ENCODE assay signal across 21 cellular contexts in genomic region chr1:160025314-160025713, GRCh38. TPM values are rescaled to one million over a fixed set of nuclear protein-coding genes. Genes with fewer than 3 reads are reported as not detected.
DNase-seq lines count a peak whose midpoint lies in the region; ATAC-seq and TF ChIP-seq lines count a peak whose summit lies in the region.
"Had no signal": no experiment of that assay in that cellular context is flagged by ENCODE, and none has a peak within 500 bp of the region (broad histone marks: within the 10 kb centered on the region; RNA-seq: fewer than 3 reads in every experiment).

No MANE protein-coding gene starts in this region.

- no peak for TF ChIP-seq CTCF in neural crest cell (conservative IDR thresholded peaks at IDR 0.05)

- H3K4me1 Mint-ChIP-seq in neural crest cell: peaks cover 30% of the 10 kb centered on the region

- no peaks in the 10 kb centered on the region for H3K9me3 Mint-ChIP-seq in neural crest cell
- H3K9me3 Mint-ChIP-seq: CD14-positive monocyte; CD4-positive, alpha-beta memory T cell; HFFc6 had no signal

- no peaks in the 10 kb centered on the region for H3K36me3 Mint-ChIP-seq in neural crest cell (ENCODE audit: low read depth)

- intact Hi-C loops in left ventricle myocardium superior (cut with micrococcal nuclease): no loop called here

- DNase-seq in NCI-H69 (lab: John Stamatoyannopoulos, UW) (peak; percentile 48), left lobe of liver (ENCODE audit: low spot score) (no peak), neural crest cell (ENCODE audit: low read depth, low spot score) (no peak), ecto neural progenitor cell (ENCODE audit: low spot score) (no peak), HPDE6-E6E7 (ENCODE audit: extremely low spot score) (no peak), left ventricle myocardium superior (no peak)
- DNase-seq: 8988T; CD4-positive, alpha-beta memory T cell; DMS153; DMS79; GF-D8; GOT3; H7; HFFc6 had no signal

- H3K27ac Mint-ChIP-seq in neural crest cell (ENCODE audit: unreplicated experiment): peak overlapping the region; percentile 3
- H3K27ac Mint-ChIP-seq: HFFc6 had no signal

- H3K27ac ChIP-seq in temporal lobe (ENCODE audit: low read depth, low read length): peak overlapping the region; percentile 30
- H3K27ac ChIP-seq: BLaER1 had no signal

- H3K4me3 Mint-ChIP-seq in neural crest cell: peak overlapping the region; percentile 2
- H3K4me3 Mint-ChIP-seq: CD14-positive monocyte; CD4-positive, alpha-beta memory T cell; HFFc6 had no signal

- no peaks in the 10 kb centered on the region for H3K27me3 Mint-ChIP-seq in neural crest cell (ENCODE audit: low read depth)
- H3K27me3 Mint-ChIP-seq: CD4-positive, alpha-beta memory T cell had no signal

- ATAC-seq in left lobe of liver (peak; percentile 68), left ventricle myocardium superior (no peak)
- ATAC-seq: HCT116 had no signal

RNA-seq across cellular contexts. Expression of gene PIGM, which starts 6.5 kb away (rescaled TPM):
- total RNA-seq in left lobe of liver (3.4 TPM), neural crest cell (9.7 and 9.9 TPM in 2 replicates), temporal lobe (5.9 TPM), left ventricle myocardium superior (2.4 TPM)

RNA-seq across cellular contexts. Expression of gene KCNJ10, which starts 44.6 kb away (rescaled TPM):
- total RNA-seq in left lobe of liver (0.28 TPM), neural crest cell (0.47 and 0.73 TPM in 2 replicates), temporal lobe (5.9 TPM), left ventricle myocardium superior (not detected)
- total RNA-seq: A673; CD4-positive, alpha-beta memory T cell; H7; HFFc6; HT-29 had no signal

RNA-seq across cellular contexts. Expression of gene KCNJ9, which starts 56.0 kb away (rescaled TPM):
- total RNA-seq in left lobe of liver (not detected), neural crest cell (0.11 and 0.19 TPM in 2 replicates), temporal lobe (10.6 TPM), left ventricle myocardium superior (not detected)
- total RNA-seq: A673; CD4-positive, alpha-beta memory T cell; Daoy; H7; HFFc6; HT-29 had no signal
